9 cellular contexts compared by ENCODE assay signal in genomic region chr5:126414874-126415502, GRCh38. TPM values are rescaled to one million over a fixed set of nuclear protein-coding genes. Genes with fewer than 3 reads are reported as not detected.
A peak's percentile ranks its signal among the peaks of the same experiment; 100 is the strongest.
DNase-seq lines count a peak whose midpoint lies in the region; ATAC-seq and TF ChIP-seq lines count a peak whose summit lies in the region.
"Had no signal": no experiment of that assay in that cellular context is flagged by ENCODE, and none has a peak within 500 bp of the region (broad histone marks: within the 10 kb centered on the region; RNA-seq: fewer than 3 reads in every experiment).

No MANE protein-coding gene starts in this region.

- ATAC-seq in psoas muscle (peak; percentile 57 to 99 (median 91)), GM19452 (IDR thresholded peaks at IDR 0.05; ENCODE audit: unreplicated experiment) (no peak)

- H3K4me1 ChIP-seq in cardiac muscle cell (ENCODE audit: low read depth) (no peaks in the 10 kb centered on the region), psoas muscle (peaks cover 10% of the 10 kb centered on the region)

- 11 to 20% (median 12%) methylated on average over 1 of the region's 1 CpG for WGBS in psoas muscle, 3 donors

- TF ChIP-seq CTCF in astrocyte of the cerebellum (IDR thresholded peaks at IDR 0.05; ENCODE audit: low read depth, low read length, missing control alignments) (no peak), cardiac muscle cell (IDR thresholded peaks at IDR 0.05; ENCODE audit: low read depth, low read length) (no peak), psoas muscle (IDR thresholded peaks at IDR 0.05) (no peak)

- in situ Hi-C loops in astrocyte of the cerebellum (cut with HindIII; ENCODE audit: low sequenced_read_pairs): no loop called here

- H3K9me3 ChIP-seq in cardiac muscle cell (ENCODE audit: low read depth): no peaks in the 10 kb centered on the region
- no peaks in the 10 kb centered on the region for H3K9me3 ChIP-seq in psoas muscle

- H3K27me3 ChIP-seq in cardiac muscle cell (no peaks in the 10 kb centered on the region), psoas muscle (ENCODE audit: insufficient read depth in 3 of 3, low read length in 2 of 3) (no peaks in the 10 kb centered on the region)

- H3K4me3 ChIP-seq in astrocyte of the cerebellum (ENCODE audit: low read depth, low read length) (no peak overlapping the region), cardiac muscle cell (no peak overlapping the region), psoas muscle (no peak overlapping the region)

- peak overlapping the region; percentile 31 for H3K27ac ChIP-seq in cardiac muscle cell
- H3K27ac ChIP-seq in psoas muscle: no peak overlapping the region

- DNase-seq in AG20443 (ENCODE audit: low spot score) (peak; percentile 69), astrocyte of the cerebellum (ENCODE audit: low read depth) (peak; percentile 59), cardiac muscle cell (ENCODE audit: low read depth in 1 of 2, low spot score in 1 of 2) (peak; percentile 62 to 89), psoas muscle (no peak), NCI-H1930 (lab: John Stamatoyannopoulos, UW) (no peak)
- no peak for DNase-seq in central memory CD4-positive, alpha-beta T cell
- no peak for DNase-seq in effector CD4-positive, alpha-beta T cell
- DNase-seq: SIG-M5 had no signal

- intact Hi-C loops in psoas muscle (cut with DNase I): no loop called here

- H3K36me3 ChIP-seq in cardiac muscle cell (no peaks in the 10 kb centered on the region), psoas muscle (ENCODE audit: insufficient read depth in 1 of 2, low read depth in 1 of 2) (no peaks in the 10 kb centered on the region)

RNA-seq across cellular contexts. Expression of gene GRAMD2B, which starts 8.2 kb away (rescaled TPM):
- total RNA-seq in cardiac muscle cell (17.7 and 19.5 TPM in 2 replicates), psoas muscle (1 to 10 TPM; 2.8 to 8.0 (median 5.4) TPM)
- polyA plus RNA-seq in cardiac muscle cell (13.3 and 26.8 TPM in 2 replicates), psoas muscle (1 to 10 TPM; 1.3 to 3.8 (median 1.9) TPM)

Comparison
In these comparisons a context has a peak if more than half of its experiments do, and no peak if none do; other contexts are left out.
1. DNase-seq: peak in AG20443 (single experiment), astrocyte of the cerebellum (single experiment) and cardiac muscle cell (2 of 2); none in psoas muscle (0 of 2), central memory CD4-positive, alpha-beta T cell (single experiment), effector CD4-positive, alpha-beta T cell (single experiment) and NCI-H1930 (0 of 2).